Comparison of ENCODE assay signal across 1 cellular context in genomic region chr11:123580557-123581275, GRCh38.
TF ChIP-seq lines count a peak whose summit lies in the region.

No MANE protein-coding gene starts in this region.

TF ChIP-seq in HepG2, 621 proteins besides CTCF, POLR2A, EP300 and RAD21 (continued from another document):
- TF ChIP-seq ZFP91 (CRISPR knock-in tag; IDR thresholded peaks at IDR 0.05; ENCODE audit: borderline replicate concordance) (0 out of 2 replicates have a peak, but pooled peaks have one; percentile 34), GABPB1 (CRISPR knock-in tag; IDR thresholded peaks at IDR 0.05) (peak; percentile 74), ZNF451 (CRISPR knock-in tag; IDR thresholded peaks at IDR 0.05) (0 out of 2 replicates have a peak, but pooled peaks have one; percentile 51), HMGXB4 (CRISPR knock-in tag; IDR thresholded peaks at IDR 0.05; ENCODE audit: borderline replicate concordance in 1 of 2, low read depth in 1 of 2) (peak; percentile 45 to 49; a peak in 1 of 4 replicates), SMAD1 (CRISPR knock-in tag; IDR thresholded peaks at IDR 0.05; ENCODE audit: borderline replicate concordance, low read depth) (0 out of 2 replicates have a peak, but pooled peaks have one; percentile 56), ELF1 (CRISPR knock-in tag; IDR thresholded peaks at IDR 0.05) (peak; percentile 59; the same call in 1 of the 2 replicates)
